Comparison of ENCODE assay signal across 14 cellular contexts in genomic region chr2:241724259-241724974, GRCh38. TPM values are rescaled to one million over a fixed set of nuclear protein-coding genes. Genes with fewer than 3 reads are reported as not detected.
DNase-seq lines count a peak whose midpoint lies in the region; ATAC-seq and TF ChIP-seq lines count a peak whose summit lies in the region.
"Had no signal": no experiment of that assay in that cellular context is flagged by ENCODE, and none has a peak within 500 bp of the region (broad histone marks: within the 10 kb centered on the region; RNA-seq: fewer than 3 reads in every experiment).

No MANE protein-coding gene starts in this region.

- BruUV-seq in OCI-LY7 (replicated peaks; lab: Mats Ljungman, UMichigan), result no TSS peak

- H3K79me2 ChIP-seq in DOHH2 (ENCODE audit: control insufficient read depth, low read length) (no peaks in the 10 kb centered on the region), OCI-LY7 (ENCODE audit: insufficient read depth, low read depth, low read length) (no peaks in the 10 kb centered on the region)

- 91% methylated on average over 40 of the region's 41 CpGs for WGBS in esophagus muscularis mucosa
- 92 to 94% methylated on average over 41 of the region's 41 CpGs for WGBS in aorta, 2 donors

- H3K4me1 Mint-ChIP-seq in activated T-helper 2 cell treated with anti-CD3 and anti-CD28 coated beads, Interferon-gamma antibody, Interleukin-2, Interleukin-4, amounts not matched to agents 10 μg/mL and 5 μg/mL and 100 μg/mL, durations not matched to agents 14 hours and 24 hours and 36 hours (ENCODE audit: low read depth), result no peaks in the 10 kb centered on the region
- H3K4me1 Mint-ChIP-seq: activated naive CD4-positive, alpha-beta T cell treated with anti-CD3 and anti-CD28 coated beads, Interleukin-2, amount 50 U/mL, for 24 hours had no signal

- H3K27ac ChIP-seq in DOHH2 (ENCODE audit: low read depth, low read length), result no peak overlapping the region
- no peak overlapping the region for H3K27ac ChIP-seq in OCI-LY7 (ENCODE audit: low read depth, low read length, poor library complexity, severe bottlenecking)
- no peak overlapping the region for H3K27ac ChIP-seq in esophagus muscularis mucosa (replicated peaks in 1 of 4)
- no peak overlapping the region for H3K27ac ChIP-seq in aorta (ENCODE audit: low read depth in 1 of 2, low read length in 2 of 2)
- H3K27ac ChIP-seq: pancreas had no signal

- H3K9me3 Mint-ChIP-seq in activated T-helper 2 cell treated with anti-CD3 and anti-CD28 coated beads, Interferon-gamma antibody, Interleukin-2, Interleukin-4, amounts not matched to agents 10 μg/mL and 5 μg/mL and 100 μg/mL, durations not matched to agents 14 hours and 24 hours and 36 hours, result peaks cover 7% of the 10 kb centered on the region
- H3K9me3 Mint-ChIP-seq: activated naive CD4-positive, alpha-beta T cell treated with anti-CD3 and anti-CD28 coated beads, Interleukin-2, amount 50 U/mL, for 24 hours had no signal

- CTCF ChIA-PET in AG04449 (lab: Yijun Ruan, JAX), result interaction anchor here (3.7 kb wide), 1 partner anchor 9 kb away, joined by 22 read pairs; the partner anchor contains the start of gene D2HGDH
- CTCF ChIA-PET in OCI-LY7 (lab: Charles Lee; ENCODE audit: unreplicated experiment), result interaction anchor here (0.5 kb wide), 1 partner anchor 151 kb away, joined by 3 read pairs; no protein-coding TSS in a partner anchor

- H3K27ac Mint-ChIP-seq in activated T-helper 2 cell treated with anti-CD3 and anti-CD28 coated beads, Interferon-gamma antibody, Interleukin-2, Interleukin-4, amounts not matched to agents 10 μg/mL and 5 μg/mL and 100 μg/mL, durations not matched to agents 14 hours and 24 hours and 36 hours, result no peak overlapping the region
- H3K27ac Mint-ChIP-seq: activated naive CD4-positive, alpha-beta T cell treated with anti-CD3 and anti-CD28 coated beads, Interleukin-2, amount 50 U/mL, for 24 hours had no signal

- H2AFZ ChIP-seq in OCI-LY7 (ENCODE audit: low read length), result no peak overlapping the region

- ATAC-seq in HG03460 (IDR thresholded peaks at IDR 0.05; ENCODE audit: unreplicated experiment), result no peak
- no peak for ATAC-seq in aorta (ENCODE audit: low FRiP score)

- POLR2A ChIA-PET in AG04449 (lab: Yijun Ruan, JAX), result no interaction called here
- POLR2A ChIA-PET in OCI-LY7 (lab: Charles Lee), result no interaction called here

- TF ChIP-seq CTCF in AG04449 (IDR thresholded peaks at IDR 0.05; ENCODE audit: insufficient read depth, low read length, missing control alignments) (peak; percentile 7), DOHH2 (IDR thresholded peaks at IDR 0.05; ENCODE audit: low read depth, low read length, poor library complexity, severe bottlenecking) (peak; percentile 44), OCI-LY7 (conservative IDR thresholded peaks at IDR 0.05; ENCODE audit: low read length) (peak; percentile 47), esophagus muscularis mucosa (IDR thresholded peaks at IDR 0.05) (peak in 2 of 3 experiments; percentile 11 to 33)

- no peaks in the 10 kb centered on the region for H3K4me1 ChIP-seq in DOHH2 (ENCODE audit: control insufficient read depth, low read length)
- no peaks in the 10 kb centered on the region for H3K4me1 ChIP-seq in OCI-LY7 (ENCODE audit: insufficient read depth, low read length, poor library complexity, severe bottlenecking)
- H3K4me1 ChIP-seq in esophagus muscularis mucosa, result no peaks in the 10 kb centered on the region
- no peaks in the 10 kb centered on the region for H3K4me1 ChIP-seq in aorta (ENCODE audit: control insufficient read depth in 1 of 2, insufficient read depth in 2 of 2, low read length in 2 of 2)
- H3K4me1 ChIP-seq: pancreas had no signal

- H3K27me3 ChIP-seq in DOHH2 (ENCODE audit: control insufficient read depth, low read length) (no peaks in the 10 kb centered on the region), esophagus muscularis mucosa (no peaks in the 10 kb centered on the region), aorta (ENCODE audit: control insufficient read depth in 1 of 2, insufficient read depth in 2 of 2, low read length in 1 of 2) (no peaks in the 10 kb centered on the region)
- H3K27me3 ChIP-seq: pancreas had no signal

- H3K9me2 ChIP-seq in DOHH2 (replicated peaks; ENCODE audit: control insufficient read depth, low read length), result no peaks in the 10 kb centered on the region
- H3K9me2 ChIP-seq in OCI-LY7 (ENCODE audit: insufficient read depth, low read length), result no peaks in the 10 kb centered on the region

- intact Hi-C loops in OCI-LY7 (cut with micrococcal nuclease; ENCODE audit: unreplicated experiment) (no loop called here), esophagus muscularis mucosa (cut with DNase I) (no loop called here), aorta (cut with DNase I) (loop anchor here in 1 of 2 donors (10.0 kb wide), 1 partner anchor 150 kb away; no protein-coding TSS in a partner anchor)
- intact Hi-C loops in activated T-helper 2 cell treated with anti-CD3 and anti-CD28 coated beads, Interferon-gamma antibody, Interleukin-2, Interleukin-4, amounts not matched to agents 10 μg/mL and 5 μg/mL and 100 μg/mL, durations not matched to agents 14 hours and 24 hours and 36 hours (cut with micrococcal nuclease), result no loop called here

- H3K27me3 Mint-ChIP-seq in activated T-helper 2 cell treated with anti-CD3 and anti-CD28 coated beads, Interferon-gamma antibody, Interleukin-2, Interleukin-4, amounts not matched to agents 10 μg/mL and 5 μg/mL and 100 μg/mL, durations not matched to agents 14 hours and 24 hours and 36 hours (ENCODE audit: low read depth), result no peaks in the 10 kb centered on the region
- H3K27me3 Mint-ChIP-seq: activated naive CD4-positive, alpha-beta T cell treated with anti-CD3 and anti-CD28 coated beads, Interleukin-2, amount 50 U/mL, for 24 hours had no signal

- no peak for TF ChIP-seq EP300 in esophagus muscularis mucosa (IDR thresholded peaks at IDR 0.05)

- H3K36me3 ChIP-seq in DOHH2 (ENCODE audit: control insufficient read depth, low read length), result peaks cover 59% of the 10 kb centered on the region
- H3K36me3 ChIP-seq in OCI-LY7 (ENCODE audit: insufficient read depth, low read length), result peaks cover 54% of the 10 kb centered on the region
- H3K36me3 ChIP-seq in esophagus muscularis mucosa, result peaks cover 31 to 84% (median 58%) of the 10 kb centered on the region in 4 donors
- peaks cover 0 to 5% of the 10 kb centered on the region in 2 donors for H3K36me3 ChIP-seq in aorta (ENCODE audit: control insufficient read depth in 1 of 2, insufficient read depth in 2 of 2, low read length in 1 of 2)

- H3K4me2 ChIP-seq in DOHH2 (ENCODE audit: low read length), result no peak overlapping the region
- no peak overlapping the region for H3K4me2 ChIP-seq in OCI-LY7 (ENCODE audit: low read length)

- no peak for DNase-seq in AG04449 (ENCODE audit: low read depth, low spot score)
- no peak for DNase-seq in OCI-LY7 (ENCODE audit: low spot score)
- DNase-seq in esophagus muscularis mucosa (ENCODE audit: extremely low spot score), result no peak
- DNase-seq in GM19238 (ENCODE audit: insufficient read length, low spot score), result no peak
- no peak for DNase-seq in activated T-helper 2 cell treated with anti-CD3 and anti-CD28 coated beads, Interferon-gamma antibody, Interleukin-2, Interleukin-4, amounts not matched to agents 10 μg/mL and 5 μg/mL and 100 μg/mL, durations not matched to agents 14 hours and 24 hours and 36 hours (ENCODE audit: low spot score)
- no peak for DNase-seq in aorta
- DNase-seq: EL, kidney glomerular epithelial cell, NCI-H526 treated with DMSO at 0.1 percent for 48 hours had no signal

- H3K9me3 ChIP-seq in DOHH2 (ENCODE audit: control insufficient read depth, insufficient read depth, low read length) (peaks cover 9% of the 10 kb centered on the region; the same call in 1 of the 2 replicates), OCI-LY7 (ENCODE audit: low read length) (peaks cover 11% of the 10 kb centered on the region; the same call in 1 of the 2 replicates), esophagus muscularis mucosa (no peaks in the 10 kb centered on the region), aorta (ENCODE audit: control insufficient read depth, low read length) (no peaks in the 10 kb centered on the region)
- H3K9me3 ChIP-seq: pancreas had no signal

- no peaks in the 10 kb centered on the region for H4K20me1 ChIP-seq in DOHH2 (ENCODE audit: control insufficient read depth, insufficient read depth, low read depth, low read length)
- no peaks in the 10 kb centered on the region for H4K20me1 ChIP-seq in OCI-LY7 (ENCODE audit: insufficient read depth, low read length)

- H3K36me3 Mint-ChIP-seq in activated T-helper 2 cell treated with anti-CD3 and anti-CD28 coated beads, Interferon-gamma antibody, Interleukin-2, Interleukin-4, amounts not matched to agents 10 μg/mL and 5 μg/mL and 100 μg/mL, durations not matched to agents 14 hours and 24 hours and 36 hours (ENCODE audit: low read depth), result peaks cover 47% of the 10 kb centered on the region

- H3K4me3 ChIP-seq in AG04449 (ENCODE audit: low read depth, low read length) (no peak overlapping the region), DOHH2 (ENCODE audit: low read length) (no peak overlapping the region), OCI-LY7 (ENCODE audit: low read depth, low read length, poor library complexity, severe bottlenecking) (no peak overlapping the region), esophagus muscularis mucosa (no peak overlapping the region), aorta (ENCODE audit: low read length in 2 of 2) (no peak overlapping the region)
- H3K4me3 ChIP-seq: pancreas had no signal

- H3K4me3 Mint-ChIP-seq in activated T-helper 2 cell treated with anti-CD3 and anti-CD28 coated beads, Interferon-gamma antibody, Interleukin-2, Interleukin-4, amounts not matched to agents 10 μg/mL and 5 μg/mL and 100 μg/mL, durations not matched to agents 14 hours and 24 hours and 36 hours (ENCODE audit: low read depth), result no peak overlapping the region
- H3K4me3 Mint-ChIP-seq: activated naive CD4-positive, alpha-beta T cell treated with anti-CD3 and anti-CD28 coated beads, Interleukin-2, amount 50 U/mL, for 24 hours had no signal

- no peak for TF ChIP-seq POLR2A in esophagus muscularis mucosa (IDR thresholded peaks at IDR 0.05; ENCODE audit: low read depth)

- no peaks in the 10 kb centered on the region; the same call in 1 of the 2 replicates for H3F3A ChIP-seq in DOHH2 (ENCODE audit: control insufficient read depth, insufficient read depth)

RNA-seq across cellular contexts. Expression of gene D2HGDH, which starts 10.0 kb away (rescaled TPM):
- total RNA-seq in OCI-LY7 (2014; rRNA removed; shearing (Covaris generic)), result 19.4 and 23.2 TPM in 2 replicates
- total RNA-seq in OCI-LY7 (2022), result 54.7 and 68.1 TPM in 2 replicates
- total RNA-seq in esophagus muscularis mucosa, result 10 to 100 TPM; 10.9 to 16.3 (median 11.9) TPM
- total RNA-seq in activated T-helper 2 cell treated with anti-CD3 and anti-CD28 coated beads, Interferon-gamma antibody, Interleukin-2, Interleukin-4, amounts not matched to agents 10 μg/mL and 5 μg/mL and 100 μg/mL, durations not matched to agents 14 hours and 24 hours and 36 hours, result 36.5 and 39.9 TPM in 2 replicates
- total RNA-seq in aorta, result 10 to 100 TPM; 20.5 to 29.9 TPM
- 10 to 100 TPM in 1 of 2 donors, 1 to 10 TPM in 1; 4.1 to 69.8 TPM for polyA plus RNA-seq in aorta

RNA-seq across cellular contexts. Expression of gene ING5, which starts 22.6 kb away (rescaled TPM):
- 73.7 and 90.9 TPM in 2 replicates for total RNA-seq in OCI-LY7 (2014; rRNA removed; shearing (Covaris generic))
- total RNA-seq in OCI-LY7 (2022) (65.4 and 69.1 TPM in 2 replicates), esophagus muscularis mucosa (10 to 100 TPM; 28.1 to 43.8 (median 30.3) TPM), aorta (10 to 100 TPM; 30.7 to 31.7 TPM)
- total RNA-seq in activated T-helper 2 cell treated with anti-CD3 and anti-CD28 coated beads, Interferon-gamma antibody, Interleukin-2, Interleukin-4, amounts not matched to agents 10 μg/mL and 5 μg/mL and 100 μg/mL, durations not matched to agents 14 hours and 24 hours and 36 hours, result 49.4 and 56.4 TPM in 2 replicates
- polyA plus RNA-seq in aorta, result 10 to 100 TPM; 11.9 to 51.7 TPM

RNA-seq across cellular contexts. Expression of gene DTYMK, which starts 37.8 kb away (rescaled TPM):
- total RNA-seq in OCI-LY7 (2014; rRNA removed; shearing (Covaris generic)), result 104 and 118 TPM in 2 replicates
- 127 and 129 TPM in 2 replicates for total RNA-seq in OCI-LY7 (2022)
- 10 to 100 TPM in 2 of 4 donors, 1 to 10 TPM in 2; 6.8 to 14.5 (median 10.6) TPM for total RNA-seq in esophagus muscularis mucosa
- total RNA-seq in activated T-helper 2 cell treated with anti-CD3 and anti-CD28 coated beads, Interferon-gamma antibody, Interleukin-2, Interleukin-4, amounts not matched to agents 10 μg/mL and 5 μg/mL and 100 μg/mL, durations not matched to agents 14 hours and 24 hours and 36 hours, result 95.9 and 98.2 TPM in 2 replicates
- 10 to 100 TPM in 1 of 2 donors, 1 to 10 TPM in 1; 8.4 to 18.5 TPM for total RNA-seq in aorta
- 10 to 100 TPM in 1 of 2 donors, 1 to 10 TPM in 1; 9.4 to 14.3 TPM for polyA plus RNA-seq in aorta

RNA-seq across cellular contexts. Expression of gene GAL3ST2, which starts 52.2 kb away (rescaled TPM):
- not detected in 2 replicates for total RNA-seq in OCI-LY7 (2014; rRNA removed; shearing (Covaris generic))
- 1.1 TPM in 2 replicates for total RNA-seq in OCI-LY7 (2022)
- 1 to 10 TPM in 1 of 4 donors, not detected in 3; 2.7 TPM for total RNA-seq in esophagus muscularis mucosa
- 1.3 and 1.9 TPM in 2 replicates for total RNA-seq in activated T-helper 2 cell treated with anti-CD3 and anti-CD28 coated beads, Interferon-gamma antibody, Interleukin-2, Interleukin-4, amounts not matched to agents 10 μg/mL and 5 μg/mL and 100 μg/mL, durations not matched to agents 14 hours and 24 hours and 36 hours
- total RNA-seq in aorta, result not detected
- not detected for polyA plus RNA-seq in aorta
- total RNA-seq: M059J, pancreas had no signal
- polyA plus RNA-seq: pancreas had no signal
